1 cellular context compared by ENCODE assay signal in the genomic region with DNA sequence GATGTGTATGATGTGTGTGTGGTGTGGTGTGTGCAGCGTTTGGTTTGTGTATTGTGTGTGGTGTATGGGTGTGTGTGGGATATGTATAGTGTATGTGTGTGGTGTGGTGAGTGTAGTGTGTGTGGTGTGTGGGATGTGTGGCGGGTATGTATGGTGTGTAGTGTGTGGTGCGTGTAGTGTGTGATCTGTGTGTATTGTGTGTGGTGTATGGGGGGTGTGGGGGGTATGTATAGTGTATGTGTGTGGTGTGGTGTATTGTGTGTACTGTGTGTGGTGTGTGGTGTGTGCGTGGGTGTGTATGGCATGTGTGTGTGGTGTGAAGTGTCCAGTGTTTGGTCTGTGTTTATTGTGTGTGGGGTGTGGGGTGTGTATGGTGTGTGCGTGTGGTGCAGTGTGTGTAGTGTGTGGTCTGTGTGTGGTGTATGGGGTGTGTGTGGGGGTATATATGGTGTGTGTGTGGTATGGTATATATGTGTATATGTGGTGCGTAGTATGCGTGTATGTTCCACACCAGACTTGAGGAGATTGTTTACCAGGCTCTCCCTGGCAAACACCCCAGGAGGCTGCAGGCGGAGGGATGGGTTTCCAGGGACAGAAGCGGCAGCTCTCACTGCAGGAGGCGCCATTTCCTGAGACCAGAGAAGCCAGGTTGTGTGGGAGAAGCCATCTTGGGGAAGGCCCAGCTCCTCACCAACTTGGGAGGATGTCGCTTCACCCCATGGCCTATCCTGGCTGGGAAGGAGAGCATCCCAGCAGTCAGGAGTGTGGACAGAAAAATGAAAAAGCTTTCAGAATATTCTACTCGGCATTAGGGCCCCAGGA.
TF ChIP-seq lines count a peak whose summit lies in the region.

No MANE protein-coding gene starts in this region.

TF ChIP-seq in HepG2, 621 proteins besides CTCF, POLR2A, EP300 and RAD21:
- no peak for TF ChIP-seq SMARCC2 (IDR thresholded peaks at IDR 0.05)
- TF ChIP-seq, protein P1, sequence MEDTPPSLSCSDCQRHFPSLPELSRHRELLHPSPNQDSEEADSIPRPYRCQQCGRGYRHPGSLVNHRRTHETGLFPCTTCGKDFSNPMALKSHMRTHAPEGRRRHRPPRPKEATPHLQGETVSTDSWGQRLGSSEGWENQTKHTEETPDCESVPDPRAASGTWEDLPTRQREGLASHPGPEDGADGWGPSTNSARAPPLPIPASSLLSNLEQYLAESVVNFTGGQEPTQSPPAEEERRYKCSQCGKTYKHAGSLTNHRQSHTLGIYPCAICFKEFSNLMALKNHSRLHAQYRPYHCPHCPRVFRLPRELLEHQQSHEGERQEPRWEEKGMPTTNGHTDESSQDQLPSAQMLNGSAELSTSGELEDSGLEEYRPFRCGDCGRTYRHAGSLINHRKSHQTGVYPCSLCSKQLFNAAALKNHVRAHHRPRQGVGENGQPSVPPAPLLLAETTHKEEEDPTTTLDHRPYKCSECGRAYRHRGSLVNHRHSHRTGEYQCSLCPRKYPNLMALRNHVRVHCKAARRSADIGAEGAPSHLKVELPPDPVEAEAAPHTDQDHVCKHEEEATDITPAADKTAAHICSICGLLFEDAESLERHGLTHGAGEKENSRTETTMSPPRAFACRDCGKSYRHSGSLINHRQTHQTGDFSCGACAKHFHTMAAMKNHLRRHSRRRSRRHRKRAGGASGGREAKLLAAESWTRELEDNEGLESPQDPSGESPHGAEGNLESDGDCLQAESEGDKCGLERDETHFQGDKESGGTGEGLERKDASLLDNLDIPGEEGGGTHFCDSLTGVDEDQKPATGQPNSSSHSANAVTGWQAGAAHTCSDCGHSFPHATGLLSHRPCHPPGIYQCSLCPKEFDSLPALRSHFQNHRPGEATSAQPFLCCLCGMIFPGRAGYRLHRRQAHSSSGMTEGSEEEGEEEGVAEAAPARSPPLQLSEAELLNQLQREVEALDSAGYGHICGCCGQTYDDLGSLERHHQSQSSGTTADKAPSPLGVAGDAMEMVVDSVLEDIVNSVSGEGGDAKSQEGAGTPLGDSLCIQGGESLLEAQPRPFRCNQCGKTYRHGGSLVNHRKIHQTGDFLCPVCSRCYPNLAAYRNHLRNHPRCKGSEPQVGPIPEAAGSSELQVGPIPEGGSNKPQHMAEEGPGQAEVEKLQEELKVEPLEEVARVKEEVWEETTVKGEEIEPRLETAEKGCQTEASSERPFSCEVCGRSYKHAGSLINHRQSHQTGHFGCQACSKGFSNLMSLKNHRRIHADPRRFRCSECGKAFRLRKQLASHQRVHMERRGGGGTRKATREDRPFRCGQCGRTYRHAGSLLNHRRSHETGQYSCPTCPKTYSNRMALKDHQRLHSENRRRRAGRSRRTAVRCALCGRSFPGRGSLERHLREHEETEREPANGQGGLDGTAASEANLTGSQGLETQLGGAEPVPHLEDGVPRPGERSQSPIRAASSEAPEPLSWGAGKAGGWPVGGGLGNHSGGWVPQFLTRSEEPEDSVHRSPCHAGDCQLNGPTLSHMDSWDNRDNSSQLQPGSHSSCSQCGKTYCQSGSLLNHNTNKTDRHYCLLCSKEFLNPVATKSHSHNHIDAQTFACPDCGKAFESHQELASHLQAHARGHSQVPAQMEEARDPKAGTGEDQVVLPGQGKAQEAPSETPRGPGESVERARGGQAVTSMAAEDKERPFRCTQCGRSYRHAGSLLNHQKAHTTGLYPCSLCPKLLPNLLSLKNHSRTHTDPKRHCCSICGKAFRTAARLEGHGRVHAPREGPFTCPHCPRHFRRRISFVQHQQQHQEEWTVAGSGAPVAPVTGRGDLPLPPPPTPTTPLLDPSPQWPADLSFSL (CRISPR knock-in tag; IDR thresholded peaks at IDR 0.05): peak; percentile 81; the same call in 1 of the 2 replicates
- TF ChIP-seq, protein P2, sequence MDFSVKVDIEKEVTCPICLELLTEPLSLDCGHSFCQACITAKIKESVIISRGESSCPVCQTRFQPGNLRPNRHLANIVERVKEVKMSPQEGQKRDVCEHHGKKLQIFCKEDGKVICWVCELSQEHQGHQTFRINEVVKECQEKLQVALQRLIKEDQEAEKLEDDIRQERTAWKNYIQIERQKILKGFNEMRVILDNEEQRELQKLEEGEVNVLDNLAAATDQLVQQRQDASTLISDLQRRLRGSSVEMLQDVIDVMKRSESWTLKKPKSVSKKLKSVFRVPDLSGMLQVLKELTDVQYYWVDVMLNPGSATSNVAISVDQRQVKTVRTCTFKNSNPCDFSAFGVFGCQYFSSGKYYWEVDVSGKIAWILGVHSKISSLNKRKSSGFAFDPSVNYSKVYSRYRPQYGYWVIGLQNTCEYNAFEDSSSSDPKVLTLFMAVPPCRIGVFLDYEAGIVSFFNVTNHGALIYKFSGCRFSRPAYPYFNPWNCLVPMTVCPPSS (IDR thresholded peaks at IDR 0.05): 0 out of 2 replicates have a peak, but pooled peaks have one; percentile 9
- peak; percentile 83 for TF ChIP-seq YY1 (IDR thresholded peaks at IDR 0.05; ENCODE audit: insufficient read depth, insufficient replicate concordance, low read depth, low read length)
- TF ChIP-seq ZNF235 (CRISPR knock-in tag; IDR thresholded peaks at IDR 0.05; ENCODE audit: borderline replicate concordance): no peak
- no peak for TF ChIP-seq ZNF709 (CRISPR knock-in tag; IDR thresholded peaks at IDR 0.05)
- TF ChIP-seq MTF2 (CRISPR knock-in tag; IDR thresholded peaks at IDR 0.05; ENCODE audit: borderline replicate concordance): no peak
- TF ChIP-seq, protein P3, sequence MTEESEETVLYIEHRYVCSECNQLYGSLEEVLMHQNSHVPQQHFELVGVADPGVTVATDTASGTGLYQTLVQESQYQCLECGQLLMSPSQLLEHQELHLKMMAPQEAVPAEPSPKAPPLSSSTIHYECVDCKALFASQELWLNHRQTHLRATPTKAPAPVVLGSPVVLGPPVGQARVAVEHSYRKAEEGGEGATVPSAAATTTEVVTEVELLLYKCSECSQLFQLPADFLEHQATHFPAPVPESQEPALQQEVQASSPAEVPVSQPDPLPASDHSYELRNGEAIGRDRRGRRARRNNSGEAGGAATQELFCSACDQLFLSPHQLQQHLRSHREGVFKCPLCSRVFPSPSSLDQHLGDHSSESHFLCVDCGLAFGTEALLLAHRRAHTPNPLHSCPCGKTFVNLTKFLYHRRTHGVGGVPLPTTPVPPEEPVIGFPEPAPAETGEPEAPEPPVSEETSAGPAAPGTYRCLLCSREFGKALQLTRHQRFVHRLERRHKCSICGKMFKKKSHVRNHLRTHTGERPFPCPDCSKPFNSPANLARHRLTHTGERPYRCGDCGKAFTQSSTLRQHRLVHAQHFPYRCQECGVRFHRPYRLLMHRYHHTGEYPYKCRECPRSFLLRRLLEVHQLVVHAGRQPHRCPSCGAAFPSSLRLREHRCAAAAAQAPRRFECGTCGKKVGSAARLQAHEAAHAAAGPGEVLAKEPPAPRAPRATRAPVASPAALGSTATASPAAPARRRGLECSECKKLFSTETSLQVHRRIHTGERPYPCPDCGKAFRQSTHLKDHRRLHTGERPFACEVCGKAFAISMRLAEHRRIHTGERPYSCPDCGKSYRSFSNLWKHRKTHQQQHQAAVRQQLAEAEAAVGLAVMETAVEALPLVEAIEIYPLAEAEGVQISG (CRISPR knock-in tag; IDR thresholded peaks at IDR 0.05): 0 out of 2 replicates have a peak, but pooled peaks have one; percentile 38
- 0 out of 2 replicates have a peak, but pooled peaks have one; percentile 35 for TF ChIP-seq HNRNPL (IDR thresholded peaks at IDR 0.05; ENCODE audit: low read depth, low read length)
- TF ChIP-seq, protein P4, sequence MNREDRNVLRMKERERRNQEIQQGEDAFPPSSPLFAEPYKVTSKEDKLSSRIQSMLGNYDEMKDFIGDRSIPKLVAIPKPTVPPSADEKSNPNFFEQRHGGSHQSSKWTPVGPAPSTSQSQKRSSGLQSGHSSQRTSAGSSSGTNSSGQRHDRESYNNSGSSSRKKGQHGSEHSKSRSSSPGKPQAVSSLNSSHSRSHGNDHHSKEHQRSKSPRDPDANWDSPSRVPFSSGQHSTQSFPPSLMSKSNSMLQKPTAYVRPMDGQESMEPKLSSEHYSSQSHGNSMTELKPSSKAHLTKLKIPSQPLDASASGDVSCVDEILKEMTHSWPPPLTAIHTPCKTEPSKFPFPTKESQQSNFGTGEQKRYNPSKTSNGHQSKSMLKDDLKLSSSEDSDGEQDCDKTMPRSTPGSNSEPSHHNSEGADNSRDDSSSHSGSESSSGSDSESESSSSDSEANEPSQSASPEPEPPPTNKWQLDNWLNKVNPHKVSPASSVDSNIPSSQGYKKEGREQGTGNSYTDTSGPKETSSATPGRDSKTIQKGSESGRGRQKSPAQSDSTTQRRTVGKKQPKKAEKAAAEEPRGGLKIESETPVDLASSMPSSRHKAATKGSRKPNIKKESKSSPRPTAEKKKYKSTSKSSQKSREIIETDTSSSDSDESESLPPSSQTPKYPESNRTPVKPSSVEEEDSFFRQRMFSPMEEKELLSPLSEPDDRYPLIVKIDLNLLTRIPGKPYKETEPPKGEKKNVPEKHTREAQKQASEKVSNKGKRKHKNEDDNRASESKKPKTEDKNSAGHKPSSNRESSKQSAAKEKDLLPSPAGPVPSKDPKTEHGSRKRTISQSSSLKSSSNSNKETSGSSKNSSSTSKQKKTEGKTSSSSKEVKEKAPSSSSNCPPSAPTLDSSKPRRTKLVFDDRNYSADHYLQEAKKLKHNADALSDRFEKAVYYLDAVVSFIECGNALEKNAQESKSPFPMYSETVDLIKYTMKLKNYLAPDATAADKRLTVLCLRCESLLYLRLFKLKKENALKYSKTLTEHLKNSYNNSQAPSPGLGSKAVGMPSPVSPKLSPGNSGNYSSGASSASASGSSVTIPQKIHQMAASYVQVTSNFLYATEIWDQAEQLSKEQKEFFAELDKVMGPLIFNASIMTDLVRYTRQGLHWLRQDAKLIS (CRISPR knock-in tag; IDR thresholded peaks at IDR 0.05): no peak
- TF ChIP-seq STAG1 (CRISPR knock-in tag; IDR thresholded peaks at IDR 0.05): peak; percentile 60
